Comparison of ENCODE assay signal across 8 cellular contexts in genomic region chr11:72102946-72103753, GRCh38. TPM values are rescaled to one million over a fixed set of nuclear protein-coding genes. Genes with fewer than 3 reads are reported as not detected.
A peak's percentile ranks its signal among the peaks of the same experiment; 100 is the strongest.
DNase-seq lines count a peak whose midpoint lies in the region; ATAC-seq and TF ChIP-seq lines count a peak whose summit lies in the region.

Gene LAMTOR1, minus strand, starts transcription at chr11:72103297. Its CDS starts 73 bp downstream, at chr11:72103224.

- TF ChIP-seq CTCF in choroid plexus epithelial cell (conservative IDR thresholded peaks at IDR 0.05; ENCODE audit: low read depth, low read length): peak; percentile 54

- peak; percentile 90 for ATAC-seq in HG03439 (IDR thresholded peaks at IDR 0.05; ENCODE audit: unreplicated experiment)
- ATAC-seq in activated CD4-positive, alpha-beta T cell treated with anti-CD3 and anti-CD28 coated beads for 36 hours: peak; percentile 98

- H3K27ac Mint-ChIP-seq in activated CD4-positive, alpha-beta T cell treated with anti-CD3 and anti-CD28 coated beads for 36 hours: peak within 1 kb of the TSS; percentile 95

- H3K4me1 Mint-ChIP-seq in activated CD4-positive, alpha-beta T cell treated with anti-CD3 and anti-CD28 coated beads for 36 hours: peaks cover 38% of the 10 kb centered on the region

- peak; percentile 90 for TF ChIP-seq POLR2A in GM19193 (IDR thresholded peaks at IDR 0.05; ENCODE audit: extremely low read depth, insufficient read depth, insufficient read length)

- peak within 1 kb of the TSS; percentile 97 for H3K4me3 Mint-ChIP-seq in activated CD4-positive, alpha-beta T cell treated with anti-CD3 and anti-CD28 coated beads for 36 hours

- no peaks in the 10 kb centered on the region for H3K27me3 Mint-ChIP-seq in activated CD4-positive, alpha-beta T cell treated with anti-CD3 and anti-CD28 coated beads for 36 hours

- CTCF ChIA-PET in activated CD4-positive, alpha-beta T cell treated with anti-CD3 and anti-CD28 coated beads for 36 hours (lab: Charles Lee): interaction anchor here (2.7 to 3.7 kb wide), 2 partner anchors 12 to 77 kb away, joined by 10 to 27 read pairs; no protein-coding TSS in a partner anchor

- peaks cover 12% of the 10 kb centered on the region for H3K36me3 Mint-ChIP-seq in activated CD4-positive, alpha-beta T cell treated with anti-CD3 and anti-CD28 coated beads for 36 hours (ENCODE audit: low read depth)

- peak within 1 kb of the TSS; percentile 94 for H3K4me3 ChIP-seq in choroid plexus epithelial cell (ENCODE audit: low read depth, low read length)

- intact Hi-C loops in activated CD4-positive, alpha-beta T cell treated with anti-CD3 and anti-CD28 coated beads for 36 hours (cut with DNase I, micrococcal nuclease): loop anchor here (1.0 to 2.0 kb wide), 9 partner anchors 9 to 331 kb away; partner anchors contain the start of genes ANAPC15 (in 2 of the 2), LRRC51 (in 2 of the 2), NUMA1 (in 2 of the 2) and XNDC1N (in 2 of the 2)

- H3K9me3 Mint-ChIP-seq in activated CD4-positive, alpha-beta T cell treated with anti-CD3 and anti-CD28 coated beads for 36 hours (ENCODE audit: low read depth): no peaks in the 10 kb centered on the region

- DNase-seq in Ammon's horn (ENCODE audit: low spot score) (peak; percentile 98), NCI-H524 (lab: John Stamatoyannopoulos, UW) (peak; percentile 96 to 98), choroid plexus epithelial cell (ENCODE audit: low read depth) (peak; percentile 100), kidney glomerular epithelial cell (lab: John Stamatoyannopoulos, UW) (peak; percentile 93)
- peak; percentile 99 for DNase-seq in activated CD4-positive, alpha-beta T cell treated with anti-CD3 and anti-CD28 coated beads for 36 hours
- DNase-seq in stimulated activated CD4-positive, alpha-beta T cell treated with anti-CD3 and anti-CD28 coated beads, Interleukin-1b, Interleukin-23, amount 100 ng/mL, for 1 hour (ENCODE audit: low read depth in 2 of 2): peak; percentile 89 to 92

- POLR2A ChIA-PET in activated CD4-positive, alpha-beta T cell treated with anti-CD3 and anti-CD28 coated beads for 36 hours (lab: Charles Lee): interaction anchor here (0.7 kb wide), 1 partner anchor 175 kb away, joined by 3 read pairs; the partner anchor contains the start of gene XNDC1N

RNA-seq across cellular contexts. Expression of gene LAMTOR1, which starts in this region (rescaled TPM):
- total RNA-seq in activated CD4-positive, alpha-beta T cell treated with anti-CD3 and anti-CD28 coated beads for 36 hours: 10 to 100 TPM; 50.7 to 52.2 TPM

Comparison
In these comparisons a context has a peak if more than half of its experiments do, and no peak if none do; other contexts are left out.
1. Peak in every context shown above with its lines: DNase-seq, ATAC-seq and H3K4me3 ChIP-seq.